ENCODE assay signal across 1 cellular context in genomic region chr1:15328785-15329480, GRCh38.
TF ChIP-seq lines count a peak whose summit lies in the region.

No MANE protein-coding gene starts in this region.

TF ChIP-seq in K562, 482 proteins besides CTCF, POLR2A, EP300 and RAD21 (continued from another document and continues in another):
- TF ChIP-seq BCLAF1 (IDR thresholded peaks at IDR 0.05; ENCODE audit: borderline replicate concordance in 1 of 2, control insufficient read depth in 1 of 2, low read depth in 2 of 2, low read length in 1 of 2) (no peak), E2F3 (CRISPR knock-in tag; IDR thresholded peaks at IDR 0.05) (no peak), TOE1 (IDR thresholded peaks at IDR 0.05; ENCODE audit: borderline replicate concordance) (no peak), TOE1 (CRISPR knock-in tag; IDR thresholded peaks at IDR 0.05; ENCODE audit: borderline replicate concordance, low read depth) (no peak), ZNF124 (CRISPR knock-in tag; IDR thresholded peaks at IDR 0.05) (no peak), ZNF263 (CRISPR knock-in tag; IDR thresholded peaks at IDR 0.05; ENCODE audit: borderline replicate concordance) (peak; percentile 85), FOXO4 (CRISPR knock-in tag; IDR thresholded peaks at IDR 0.05) (no peak), FOXP1 (CRISPR knock-in tag; IDR thresholded peaks at IDR 0.05) (no peak), ARID2 (IDR thresholded peaks at IDR 0.05) (no peak), ESRRA (IDR thresholded peaks at IDR 0.05; ENCODE audit: borderline replicate concordance, low read depth) (peak; percentile 44; the same call in 1 of the 2 replicates), MEF2D (tag; conservative IDR thresholded peaks at IDR 0.05; ENCODE audit: low read depth) (peak; percentile 86), ZNF324 (CRISPR knock-in tag; IDR thresholded peaks at IDR 0.05) (no peak), ATF7 (IDR thresholded peaks at IDR 0.05) (peak; percentile 77; the same call in 1 of the 2 replicates), KAT2B (IDR thresholded peaks at IDR 0.05; ENCODE audit: low read depth, low read length) (no peak), MAX (CRISPR knock-in tag; IDR thresholded peaks at IDR 0.05) (peak; percentile 35; the same call in 1 of the 2 replicates), ESRRB (CRISPR knock-in tag; IDR thresholded peaks at IDR 0.05; ENCODE audit: borderline replicate concordance) (no peak), SAFB2 (IDR thresholded peaks at IDR 0.05; ENCODE audit: borderline replicate concordance, low read depth, low read length, severe bottlenecking) (no peak), SUPT5H (IDR thresholded peaks at IDR 0.05) (no peak), KDM2B (CRISPR knock-in tag; IDR thresholded peaks at IDR 0.05) (0 out of 2 replicates have a peak, but pooled peaks have one; percentile 55), NEUROD1 (IDR thresholded peaks at IDR 0.05; ENCODE audit: borderline replicate concordance, low read depth, low read length, partially characterized antibody) (peak; percentile 11), FOXA1 (IDR thresholded peaks at IDR 0.05; ENCODE audit: borderline replicate concordance) (no peak), MEF2A (IDR thresholded peaks at IDR 0.05; ENCODE audit: control insufficient read depth, low read depth, low read length) (peak; percentile 98), RBM34 (IDR thresholded peaks at IDR 0.05; ENCODE audit: borderline replicate concordance, insufficient read depth, low read length) (no peak), FOSL1 (tag; conservative IDR thresholded peaks at IDR 0.05) (0 out of 2 replicates have a peak, but pooled peaks have one; percentile 22), FOS (IDR thresholded peaks at IDR 0.05; ENCODE audit: extremely low read depth, insufficient read length) (no peak), ZBTB49 (CRISPR knock-in tag; IDR thresholded peaks at IDR 0.05; ENCODE audit: borderline replicate concordance) (peak; percentile 43; the same call in 1 of the 2 replicates), HEY1 (CRISPR knock-in tag; IDR thresholded peaks at IDR 0.05; ENCODE audit: borderline replicate concordance) (no peak), MGA (IDR thresholded peaks at IDR 0.05) (peak; percentile 47; the same call in 1 of the 2 replicates), RHOXF2B (CRISPR knock-in tag; conservative IDR thresholded peaks at IDR 0.05) (no peak), PTTG1 (tag; IDR thresholded peaks at IDR 0.05; ENCODE audit: low read depth) (no peak), VEZF1 (CRISPR knock-in tag; IDR thresholded peaks at IDR 0.05) (peak; percentile 87), L3MBTL2 (IDR thresholded peaks at IDR 0.05) (peak; percentile 64), ZBTB12 (CRISPR knock-in tag; IDR thresholded peaks at IDR 0.05) (no peak), ARID1B (IDR thresholded peaks at IDR 0.05) (peak; percentile 66), NFYB (IDR thresholded peaks at IDR 0.05; ENCODE audit: extremely low read depth, insufficient read length) (no peak), PATZ1 (CRISPR knock-in tag; IDR thresholded peaks at IDR 0.05; ENCODE audit: borderline replicate concordance) (no peak)
